Comparison of ENCODE assay signal across 26 cellular contexts in the genomic region with DNA sequence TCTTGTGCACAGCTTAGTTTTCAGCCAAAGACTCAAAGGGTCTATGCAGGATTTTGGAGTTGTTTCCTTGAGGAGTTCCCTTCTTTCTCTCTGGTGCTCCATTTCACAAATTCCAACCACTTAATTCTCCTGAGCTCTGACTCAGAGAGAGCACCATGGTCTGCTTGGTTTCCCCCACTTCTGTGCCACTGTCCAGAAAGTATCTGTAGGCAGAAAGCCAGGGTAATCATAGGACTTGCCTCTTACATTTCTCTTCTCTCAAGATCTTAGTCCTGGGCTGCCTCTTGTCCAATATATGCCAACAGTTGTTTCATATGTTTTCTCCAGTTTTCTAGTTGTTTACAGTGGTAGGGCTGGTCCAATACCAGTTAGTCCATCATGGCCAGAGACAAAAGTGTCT. TPM values are rescaled to one million over a fixed set of nuclear protein-coding genes. Genes with fewer than 3 reads are reported as not detected.
"Had no signal": no experiment of that assay in that cellular context is flagged by ENCODE, and none has a peak within 500 bp of the region (broad histone marks: within the 10 kb centered on the region; RNA-seq: fewer than 3 reads in every experiment).

No MANE protein-coding gene starts in this region.

- H3K27ac ChIP-seq: body of pancreas, SK-N-MC had no signal

- H3K4me3 ChIP-seq: body of pancreas, K562, SK-N-MC had no signal

- DNase-seq: activated CD4-positive, alpha-beta T cell treated with anti-CD3 and anti-CD28 coated beads for 4 hours; activated CD4-positive, alpha-beta T cell treated with anti-CD3 and anti-CD28 coated beads, Interleukin-2, amount 50 U/mL, for 4 hours; activated CD8-positive, alpha-beta memory T cell treated with anti-CD3 and anti-CD28 coated beads, Interleukin-2, amount 50 U/mL, for 48 hours; activated CD8-positive, alpha-beta T cell treated with anti-CD3 and anti-CD28 coated beads, Interleukin-2, amount 10 ng/mL, durations not matched to agents 7 days and 5 days; activated naive CD4-positive, alpha-beta T cell treated with anti-CD3 and anti-CD28 coated beads, Interleukin-2, amount 50 U/mL, for 16 hours; activated T-cell treated with anti-CD3 and anti-CD28 coated beads, Interleukin-2, amount 50 U/mL, for 1 hour; body of pancreas; Karpas-422; MM.1S; NCI-H1105; NCI-H1436; NCI-H1694 treated with DMSO at 0.1 percent for 48 hours; NCI-H2029 treated with DMSO at 0.1 percent for 48 hours; NCI-H345; NCI-H510A; NCI-H526 treated with DMSO at 0.1 percent for 48 hours; NCI-H82 had no signal

- ATAC-seq: activated CD4-positive, CD25-positive, alpha-beta regulatory T cell treated with anti-CD3 and anti-CD28 coated beads, Interleukin-2, amount 50 U/mL, for 24 hours; activated CD8-positive, alpha-beta T cell treated with anti-CD3 and anti-CD28 coated beads, Interleukin-2, amount 10 ng/mL, durations not matched to agents 7 days and 5 days; body of pancreas; K562; Right ventricle myocardium inferior had no signal

- H3K27me3 ChIP-seq: body of pancreas had no signal

- H3K9me3 ChIP-seq: body of pancreas had no signal

- H3K4me1 ChIP-seq: body of pancreas had no signal

RNA-seq across cellular contexts. Expression of gene MRGPRD, which starts 6.4 kb away (rescaled TPM):
- total RNA-seq: activated CD8-positive, alpha-beta T cell treated with anti-CD3 and anti-CD28 coated beads, Interleukin-2, amount 10 ng/mL, durations not matched to agents 7 days and 5 days; activated naive CD8-positive, alpha-beta T cell treated with anti-CD3 and anti-CD28 coated beads, Interleukin-2, amount 10 ng/mL, durations not matched to agents 7 days and 5 days; body of pancreas; bronchial epithelial cell; K562; OCI-LY7; Right ventricle myocardium inferior; RPMI7951 had no signal
- polyA plus RNA-seq: aorta, K562 had no signal

RNA-seq across cellular contexts. Expression of gene MRGPRF, which starts 25.8 kb away (rescaled TPM):
- total RNA-seq: activated CD8-positive, alpha-beta T cell treated with anti-CD3 and anti-CD28 coated beads, Interleukin-2, amount 10 ng/mL, durations not matched to agents 7 days and 5 days; activated naive CD8-positive, alpha-beta T cell treated with anti-CD3 and anti-CD28 coated beads, Interleukin-2, amount 10 ng/mL, durations not matched to agents 7 days and 5 days; K562; OCI-LY7; RPMI7951 had no signal
- polyA plus RNA-seq: K562 had no signal
